Comparison of ENCODE assay signal across 1 cellular context in the genomic region with DNA sequence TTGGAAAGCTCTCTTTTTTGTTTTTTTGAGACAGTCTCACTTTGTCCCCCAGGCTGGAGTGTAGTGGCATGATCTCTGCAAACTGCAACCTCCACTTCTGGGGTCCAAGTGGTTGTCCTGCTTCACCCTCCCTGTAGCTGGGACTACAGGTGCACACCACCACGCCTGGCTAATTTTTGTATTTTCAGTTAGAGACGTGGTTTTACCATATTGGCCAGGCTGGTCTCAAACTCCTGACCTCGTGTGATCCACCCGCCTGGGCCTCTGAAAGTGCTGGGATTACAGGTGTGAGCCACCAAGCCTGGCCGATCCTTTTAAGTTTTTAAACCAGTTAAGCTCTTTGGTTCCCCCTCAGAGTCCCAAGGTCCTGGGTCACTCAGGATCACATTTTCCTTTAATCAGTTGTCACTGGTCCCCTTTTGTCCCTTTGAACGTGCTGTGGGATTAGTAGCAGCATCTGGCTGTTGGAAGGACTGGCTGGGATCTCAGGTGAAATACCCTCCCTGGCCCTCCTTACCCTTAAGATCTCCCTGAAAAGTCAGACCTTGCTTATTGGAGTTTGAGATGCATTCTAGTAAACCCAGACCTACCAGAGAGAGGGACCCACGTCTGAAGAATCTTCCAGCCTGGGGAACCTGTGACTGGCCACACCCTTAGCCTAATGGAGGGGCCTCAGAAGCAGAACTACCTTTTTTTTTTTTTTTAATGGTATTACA.
A peak's percentile ranks its signal among the peaks of the same experiment; 100 is the strongest.
TF ChIP-seq lines count a peak whose summit lies in the region.

No MANE protein-coding gene starts in this region.

TF ChIP-seq in HepG2, 621 proteins besides CTCF, POLR2A, EP300 and RAD21 (continued from another document and continues in another):
- TF ChIP-seq, protein P1, sequence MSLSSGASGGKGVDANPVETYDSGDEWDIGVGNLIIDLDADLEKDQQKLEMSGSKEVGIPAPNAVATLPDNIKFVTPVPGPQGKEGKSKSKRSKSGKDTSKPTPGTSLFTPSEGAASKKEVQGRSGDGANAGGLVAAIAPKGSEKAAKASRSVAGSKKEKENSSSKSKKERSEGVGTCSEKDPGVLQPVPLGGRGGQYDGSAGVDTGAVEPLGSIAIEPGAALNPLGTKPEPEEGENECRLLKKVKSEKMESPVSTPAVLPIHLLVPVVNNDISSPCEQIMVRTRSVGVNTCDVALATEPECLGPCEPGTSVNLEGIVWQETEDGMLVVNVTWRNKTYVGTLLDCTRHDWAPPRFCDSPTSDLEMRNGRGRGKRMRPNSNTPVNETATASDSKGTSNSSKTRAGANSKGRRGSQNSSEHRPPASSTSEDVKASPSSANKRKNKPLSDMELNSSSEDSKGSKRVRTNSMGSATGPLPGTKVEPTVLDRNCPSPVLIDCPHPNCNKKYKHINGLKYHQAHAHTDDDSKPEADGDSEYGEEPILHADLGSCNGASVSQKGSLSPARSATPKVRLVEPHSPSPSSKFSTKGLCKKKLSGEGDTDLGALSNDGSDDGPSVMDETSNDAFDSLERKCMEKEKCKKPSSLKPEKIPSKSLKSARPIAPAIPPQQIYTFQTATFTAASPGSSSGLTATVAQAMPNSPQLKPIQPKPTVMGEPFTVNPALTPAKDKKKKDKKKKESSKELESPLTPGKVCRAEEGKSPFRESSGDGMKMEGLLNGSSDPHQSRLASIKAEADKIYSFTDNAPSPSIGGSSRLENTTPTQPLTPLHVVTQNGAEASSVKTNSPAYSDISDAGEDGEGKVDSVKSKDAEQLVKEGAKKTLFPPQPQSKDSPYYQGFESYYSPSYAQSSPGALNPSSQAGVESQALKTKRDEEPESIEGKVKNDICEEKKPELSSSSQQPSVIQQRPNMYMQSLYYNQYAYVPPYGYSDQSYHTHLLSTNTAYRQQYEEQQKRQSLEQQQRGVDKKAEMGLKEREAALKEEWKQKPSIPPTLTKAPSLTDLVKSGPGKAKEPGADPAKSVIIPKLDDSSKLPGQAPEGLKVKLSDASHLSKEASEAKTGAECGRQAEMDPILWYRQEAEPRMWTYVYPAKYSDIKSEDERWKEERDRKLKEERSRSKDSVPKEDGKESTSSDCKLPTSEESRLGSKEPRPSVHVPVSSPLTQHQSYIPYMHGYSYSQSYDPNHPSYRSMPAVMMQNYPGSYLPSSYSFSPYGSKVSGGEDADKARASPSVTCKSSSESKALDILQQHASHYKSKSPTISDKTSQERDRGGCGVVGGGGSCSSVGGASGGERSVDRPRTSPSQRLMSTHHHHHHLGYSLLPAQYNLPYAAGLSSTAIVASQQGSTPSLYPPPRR (CRISPR knock-in tag; IDR thresholded peaks at IDR 0.05; ENCODE audit: borderline replicate concordance), result no peak
- TF ChIP-seq ZNF12 (CRISPR knock-in tag; IDR thresholded peaks at IDR 0.05), result no peak
- TF ChIP-seq ZSCAN9 (CRISPR knock-in tag; IDR thresholded peaks at IDR 0.05; ENCODE audit: borderline replicate concordance), result no peak
- TF ChIP-seq ZNF430 (CRISPR knock-in tag; IDR thresholded peaks at IDR 0.05), result no peak
- TF ChIP-seq, protein P2, sequence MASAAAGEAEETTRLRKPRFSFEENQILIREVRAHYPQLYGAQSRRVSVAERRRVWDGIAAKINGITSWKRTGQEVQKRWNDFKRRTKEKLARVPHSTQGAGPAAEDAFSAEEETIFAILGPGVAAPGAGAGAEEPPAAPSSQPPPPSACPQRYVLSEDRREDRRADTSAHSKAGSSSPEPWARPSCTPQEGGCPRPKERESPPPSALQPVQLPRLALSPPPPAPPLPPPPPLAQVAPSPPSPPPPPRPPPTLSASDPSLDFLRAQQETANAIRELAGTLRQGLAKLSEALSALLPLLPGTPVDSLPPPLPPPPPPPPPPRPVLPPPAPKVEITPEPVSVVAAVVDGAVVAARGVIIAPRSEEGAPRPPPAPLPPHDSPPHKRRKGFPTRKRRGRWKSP (CRISPR knock-in tag; IDR thresholded peaks at IDR 0.05), result peak; percentile 43; the same call in 1 of the 2 replicates
- no peak for TF ChIP-seq ZNF337 (CRISPR knock-in tag; IDR thresholded peaks at IDR 0.05; ENCODE audit: borderline replicate concordance, low read depth)
- no peak for TF ChIP-seq SOX13 (IDR thresholded peaks at IDR 0.05)
- TF ChIP-seq SOX13 (CRISPR knock-in tag; conservative IDR thresholded peaks at IDR 0.05 in 1 of 2, IDR thresholded peaks at IDR 0.05 in 1 of 2), result peak in 1 of 2 experiments; percentile 8; a peak in 2 of 4 replicates
- no peak for TF ChIP-seq CAMTA2 (CRISPR knock-in tag; IDR thresholded peaks at IDR 0.05; ENCODE audit: borderline replicate concordance)
- TF ChIP-seq SOX6 (IDR thresholded peaks at IDR 0.05), result no peak
- TF ChIP-seq SOX6 (CRISPR knock-in tag; IDR thresholded peaks at IDR 0.05), result no peak
- peak; percentile 95 for TF ChIP-seq AGO2 (optimal IDR thresholded peaks at IDR 0.05; ENCODE audit: low read depth, low read length)
- TF ChIP-seq DNMT3B (CRISPR knock-in tag; conservative IDR thresholded peaks at IDR 0.05), result 0 out of 2 replicates have a peak, but pooled peaks have one; percentile 4
- TF ChIP-seq ZNF775 (CRISPR knock-in tag; IDR thresholded peaks at IDR 0.05; ENCODE audit: borderline replicate concordance), result no peak
- 0 out of 2 replicates have a peak, but pooled peaks have one; percentile 39 for TF ChIP-seq GFI1 (CRISPR knock-in tag; IDR thresholded peaks at IDR 0.05; ENCODE audit: borderline replicate concordance)
- TF ChIP-seq, protein P3, sequence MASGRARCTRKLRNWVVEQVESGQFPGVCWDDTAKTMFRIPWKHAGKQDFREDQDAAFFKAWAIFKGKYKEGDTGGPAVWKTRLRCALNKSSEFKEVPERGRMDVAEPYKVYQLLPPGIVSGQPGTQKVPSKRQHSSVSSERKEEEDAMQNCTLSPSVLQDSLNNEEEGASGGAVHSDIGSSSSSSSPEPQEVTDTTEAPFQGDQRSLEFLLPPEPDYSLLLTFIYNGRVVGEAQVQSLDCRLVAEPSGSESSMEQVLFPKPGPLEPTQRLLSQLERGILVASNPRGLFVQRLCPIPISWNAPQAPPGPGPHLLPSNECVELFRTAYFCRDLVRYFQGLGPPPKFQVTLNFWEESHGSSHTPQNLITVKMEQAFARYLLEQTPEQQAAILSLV (CRISPR knock-in tag; IDR thresholded peaks at IDR 0.05; ENCODE audit: borderline replicate concordance), result no peak
- 0 out of 2 replicates have a peak, but pooled peaks have one; percentile 76 for TF ChIP-seq NFIB (CRISPR knock-in tag; IDR thresholded peaks at IDR 0.05; ENCODE audit: borderline replicate concordance)
- no peak for TF ChIP-seq PHF8 (CRISPR knock-in tag; IDR thresholded peaks at IDR 0.05)
- TF ChIP-seq, protein P4, sequence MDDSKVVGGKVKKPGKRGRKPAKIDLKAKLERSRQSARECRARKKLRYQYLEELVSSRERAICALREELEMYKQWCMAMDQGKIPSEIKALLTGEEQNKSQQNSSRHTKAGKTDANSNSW (CRISPR knock-in tag; IDR thresholded peaks at IDR 0.05; ENCODE audit: borderline replicate concordance), result no peak
- peak; percentile 33 for TF ChIP-seq NFIC (IDR thresholded peaks at IDR 0.05; ENCODE audit: low read length)
- 0 out of 2 replicates have a peak, but pooled peaks have one; percentile 7 for TF ChIP-seq ZFY (CRISPR knock-in tag; IDR thresholded peaks at IDR 0.05)
- TF ChIP-seq TCF7 (IDR thresholded peaks at IDR 0.05; ENCODE audit: low read depth), result no peak
- 0 out of 2 replicates have a peak, but pooled peaks have one; percentile 35 for TF ChIP-seq NKX3-1 (CRISPR knock-in tag; IDR thresholded peaks at IDR 0.05)
- TF ChIP-seq, protein P5, sequence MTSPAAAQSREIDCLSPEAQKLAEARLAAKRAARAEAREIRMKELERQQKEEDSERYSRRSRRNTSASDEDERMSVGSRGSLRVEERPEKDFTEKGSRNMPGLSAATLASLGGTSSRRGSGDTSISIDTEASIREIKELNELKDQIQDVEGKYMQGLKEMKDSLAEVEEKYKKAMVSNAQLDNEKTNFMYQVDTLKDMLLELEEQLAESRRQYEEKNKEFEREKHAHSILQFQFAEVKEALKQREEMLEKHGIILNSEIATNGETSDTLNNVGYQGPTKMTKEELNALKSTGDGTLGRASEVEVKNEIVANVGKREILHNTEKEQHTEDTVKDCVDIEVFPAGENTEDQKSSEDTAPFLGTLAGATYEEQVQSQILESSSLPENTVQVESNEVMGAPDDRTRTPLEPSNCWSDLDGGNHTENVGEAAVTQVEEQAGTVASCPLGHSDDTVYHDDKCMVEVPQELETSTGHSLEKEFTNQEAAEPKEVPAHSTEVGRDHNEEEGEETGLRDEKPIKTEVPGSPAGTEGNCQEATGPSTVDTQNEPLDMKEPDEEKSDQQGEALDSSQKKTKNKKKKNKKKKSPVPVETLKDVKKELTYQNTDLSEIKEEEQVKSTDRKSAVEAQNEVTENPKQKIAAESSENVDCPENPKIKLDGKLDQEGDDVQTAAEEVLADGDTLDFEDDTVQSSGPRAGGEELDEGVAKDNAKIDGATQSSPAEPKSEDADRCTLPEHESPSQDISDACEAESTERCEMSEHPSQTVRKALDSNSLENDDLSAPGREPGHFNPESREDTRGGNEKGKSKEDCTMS (CRISPR knock-in tag; conservative IDR thresholded peaks at IDR 0.05), result no peak
- TF ChIP-seq, protein P6, sequence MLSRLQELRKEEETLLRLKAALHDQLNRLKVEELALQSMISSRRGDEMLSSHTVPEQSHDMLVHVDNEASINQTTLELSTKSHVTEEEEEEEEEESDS (CRISPR knock-in tag; IDR thresholded peaks at IDR 0.05; ENCODE audit: borderline replicate concordance), result no peak
- TF ChIP-seq ZNF367 (CRISPR knock-in tag; IDR thresholded peaks at IDR 0.05; ENCODE audit: borderline replicate concordance), result no peak
- no peak for TF ChIP-seq ZSCAN21 (CRISPR knock-in tag; IDR thresholded peaks at IDR 0.05; ENCODE audit: borderline replicate concordance)
- no peak for TF ChIP-seq ZBTB7A (CRISPR knock-in tag; IDR thresholded peaks at IDR 0.05)
- TF ChIP-seq MTF1 (CRISPR knock-in tag; IDR thresholded peaks at IDR 0.05), result no peak
- no peak for TF ChIP-seq ZNF264 (CRISPR knock-in tag; IDR thresholded peaks at IDR 0.05)
- TF ChIP-seq ZNF343 (CRISPR knock-in tag; IDR thresholded peaks at IDR 0.05), result no peak
- TF ChIP-seq BCL6 (CRISPR knock-in tag; IDR thresholded peaks at IDR 0.05), result no peak
- TF ChIP-seq MXI1 (IDR thresholded peaks at IDR 0.05; ENCODE audit: borderline replicate concordance, low read depth, low read length), result peak; percentile 68; the same call in 1 of the 3 replicates
- TF ChIP-seq GLI4 (CRISPR knock-in tag; IDR thresholded peaks at IDR 0.05; ENCODE audit: borderline replicate concordance), result no peak
- TF ChIP-seq SRY (CRISPR knock-in tag; IDR thresholded peaks at IDR 0.05), result no peak
- TF ChIP-seq SMAD3 (CRISPR knock-in tag; IDR thresholded peaks at IDR 0.05), result 0 out of 2 replicates have a peak, but pooled peaks have one; percentile 9
- TF ChIP-seq, protein P7, sequence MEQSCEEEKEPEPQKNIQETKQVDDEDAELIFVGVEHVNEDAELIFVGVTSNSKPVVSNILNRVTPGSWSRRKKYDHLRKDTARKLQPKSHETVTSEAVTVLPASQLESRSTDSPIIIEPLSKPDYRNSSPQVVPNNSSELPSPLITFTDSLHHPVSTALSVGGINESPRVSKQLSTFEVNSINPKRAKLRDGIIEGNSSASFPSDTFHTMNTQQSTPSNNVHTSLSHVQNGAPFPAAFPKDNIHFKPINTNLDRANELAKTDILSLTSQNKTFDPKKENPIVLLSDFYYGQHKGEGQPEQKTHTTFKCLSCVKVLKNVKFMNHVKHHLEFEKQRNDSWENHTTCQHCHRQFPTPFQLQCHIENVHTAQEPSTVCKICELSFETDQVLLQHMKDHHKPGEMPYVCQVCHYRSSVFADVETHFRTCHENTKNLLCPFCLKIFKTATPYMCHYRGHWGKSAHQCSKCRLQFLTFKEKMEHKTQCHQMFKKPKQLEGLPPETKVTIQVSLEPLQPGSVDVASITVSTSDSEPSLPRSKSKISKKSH (CRISPR knock-in tag; IDR thresholded peaks at IDR 0.05; ENCODE audit: borderline replicate concordance), result no peak
- TF ChIP-seq KDM3A (CRISPR knock-in tag; IDR thresholded peaks at IDR 0.05; ENCODE audit: low read depth), result no peak
- TF ChIP-seq BRCA1 (CRISPR knock-in tag; IDR thresholded peaks at IDR 0.05), result no peak
- no peak for TF ChIP-seq KLF15 (CRISPR knock-in tag; IDR thresholded peaks at IDR 0.05; ENCODE audit: borderline replicate concordance)
- TF ChIP-seq PAWR (CRISPR knock-in tag; IDR thresholded peaks at IDR 0.05; ENCODE audit: borderline replicate concordance), result no peak
- no peak for TF ChIP-seq NONO (IDR thresholded peaks at IDR 0.05)
- TF ChIP-seq NONO (CRISPR knock-in tag; conservative IDR thresholded peaks at IDR 0.05), result 0 out of 2 replicates have a peak, but pooled peaks have one; percentile 48
- TF ChIP-seq KDM5B (CRISPR knock-in tag; IDR thresholded peaks at IDR 0.05; ENCODE audit: borderline replicate concordance), result no peak
- no peak for TF ChIP-seq ATF7 (IDR thresholded peaks at IDR 0.05)
- no peak for TF ChIP-seq ATF7 (CRISPR knock-in tag; IDR thresholded peaks at IDR 0.05)
- no peak; the same call in none of the 2 replicates for TF ChIP-seq SSRP1 (CRISPR knock-in tag; IDR thresholded peaks at IDR 0.05)
- TF ChIP-seq TEAD3 (CRISPR knock-in tag; optimal IDR thresholded peaks at IDR 0.05; ENCODE audit: borderline replicate concordance), result no peak
- TF ChIP-seq ZNF333 (CRISPR knock-in tag; IDR thresholded peaks at IDR 0.05; ENCODE audit: borderline replicate concordance), result no peak
- TF ChIP-seq, protein P8, sequence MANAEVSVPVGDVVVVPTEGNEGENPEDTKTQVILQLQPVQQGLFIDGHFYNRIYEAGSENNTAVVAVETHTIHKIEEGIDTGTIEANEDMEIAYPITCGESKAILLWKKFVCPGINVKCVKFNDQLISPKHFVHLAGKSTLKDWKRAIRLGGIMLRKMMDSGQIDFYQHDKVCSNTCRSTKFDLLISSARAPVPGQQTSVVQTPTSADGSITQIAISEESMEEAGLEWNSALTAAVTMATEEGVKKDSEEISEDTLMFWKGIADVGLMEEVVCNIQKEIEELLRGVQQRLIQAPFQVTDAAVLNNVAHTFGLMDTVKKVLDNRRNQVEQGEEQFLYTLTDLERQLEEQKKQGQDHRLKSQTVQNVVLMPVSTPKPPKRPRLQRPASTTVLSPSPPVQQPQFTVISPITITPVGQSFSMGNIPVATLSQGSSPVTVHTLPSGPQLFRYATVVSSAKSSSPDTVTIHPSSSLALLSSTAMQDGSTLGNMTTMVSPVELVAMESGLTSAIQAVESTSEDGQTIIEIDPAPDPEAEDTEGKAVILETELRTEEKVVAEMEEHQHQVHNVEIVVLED (CRISPR knock-in tag; IDR thresholded peaks at IDR 0.05; ENCODE audit: borderline replicate concordance), result no peak
- TF ChIP-seq ZNF235 (CRISPR knock-in tag; IDR thresholded peaks at IDR 0.05; ENCODE audit: borderline replicate concordance), result no peak
- TF ChIP-seq SP4 (CRISPR knock-in tag; IDR thresholded peaks at IDR 0.05), result peak; percentile 33; the same call in 1 of the 2 replicates
- TF ChIP-seq HNRNPLL (IDR thresholded peaks at IDR 0.05; ENCODE audit: low read depth, low read length, poor library complexity, severe bottlenecking), result no peak
- TF ChIP-seq SMYD3 (CRISPR knock-in tag; IDR thresholded peaks at IDR 0.05), result no peak
- TF ChIP-seq ZFP36L2 (CRISPR knock-in tag; IDR thresholded peaks at IDR 0.05), result no peak
- TF ChIP-seq ZNF501 (CRISPR knock-in tag; IDR thresholded peaks at IDR 0.05), result 0 out of 2 replicates have a peak, but pooled peaks have one; percentile 12
- no peak for TF ChIP-seq HNRNPUL1 (IDR thresholded peaks at IDR 0.05; ENCODE audit: low read depth, low read length)
